1 cellular context compared by ENCODE assay signal in the genomic region with DNA sequence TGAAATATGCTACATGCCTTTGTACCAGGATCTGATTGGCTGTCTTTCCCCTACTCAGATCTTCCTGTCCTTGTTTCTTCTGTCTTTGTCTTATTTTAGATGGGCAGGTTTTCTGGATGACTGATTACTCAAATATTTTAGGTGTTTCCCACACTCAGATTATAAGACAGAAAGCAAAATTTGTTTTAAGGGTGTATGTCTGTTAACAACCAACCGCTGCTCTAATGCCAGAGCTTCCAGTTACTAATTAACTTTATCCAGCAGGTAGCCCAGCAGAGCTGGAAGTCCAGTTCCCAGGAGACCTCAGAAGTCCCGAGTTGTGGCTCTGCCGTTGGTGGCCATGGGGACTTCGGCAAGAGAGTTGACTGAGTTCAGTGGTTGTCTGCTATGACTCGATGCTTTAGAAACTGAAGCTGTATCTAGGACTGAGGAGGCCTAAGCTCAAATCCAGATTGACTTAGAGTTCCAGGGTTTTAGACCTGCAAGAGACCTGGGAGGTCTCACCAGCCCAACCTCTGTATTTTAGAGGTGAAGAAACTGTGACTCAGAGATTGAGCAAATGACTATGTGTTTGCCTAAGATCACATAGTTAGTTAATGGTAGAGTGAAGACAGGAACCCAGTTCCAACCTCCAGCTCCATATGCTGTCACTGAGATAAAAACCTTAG.
TF ChIP-seq lines count a peak whose summit lies in the region.

No MANE protein-coding gene starts in this region.

TF ChIP-seq in HepG2, 621 proteins besides CTCF, POLR2A, EP300 and RAD21 (continued from another document and continues in another):
- TF ChIP-seq BRF2 (CRISPR knock-in tag; IDR thresholded peaks at IDR 0.05) (no peak), ZNF350 (CRISPR knock-in tag; IDR thresholded peaks at IDR 0.05; ENCODE audit: borderline replicate concordance, low read depth) (peak; percentile 57; the same call in 1 of the 2 replicates), ONECUT2 (CRISPR knock-in tag; IDR thresholded peaks at IDR 0.05) (no peak), ZNF230 (CRISPR knock-in tag; IDR thresholded peaks at IDR 0.05) (0 out of 2 replicates have a peak, but pooled peaks have one; percentile 80), ZNF468 (CRISPR knock-in tag; IDR thresholded peaks at IDR 0.05) (no peak), SP5 (CRISPR knock-in tag; IDR thresholded peaks at IDR 0.05; ENCODE audit: borderline replicate concordance, low read depth) (no peak), DMTF1 (CRISPR knock-in tag; IDR thresholded peaks at IDR 0.05) (no peak), RELA (CRISPR knock-in tag; IDR thresholded peaks at IDR 0.05) (no peak), GTF2F1 (IDR thresholded peaks at IDR 0.05; ENCODE audit: low read length) (no peak), ZNF337 (CRISPR knock-in tag; IDR thresholded peaks at IDR 0.05; ENCODE audit: borderline replicate concordance, low read depth) (no peak), E2F2 (CRISPR knock-in tag; IDR thresholded peaks at IDR 0.05; ENCODE audit: borderline replicate concordance) (no peak), THAP8 (CRISPR knock-in tag; IDR thresholded peaks at IDR 0.05; ENCODE audit: borderline replicate concordance) (no peak), CENPBD1 (CRISPR knock-in tag; IDR thresholded peaks at IDR 0.05; ENCODE audit: borderline replicate concordance, low read depth) (no peak), FOXC1 (CRISPR knock-in tag; IDR thresholded peaks at IDR 0.05; ENCODE audit: borderline replicate concordance) (no peak), MZF1 (CRISPR knock-in tag; IDR thresholded peaks at IDR 0.05; ENCODE audit: borderline replicate concordance) (no peak), HNF4A (CRISPR knock-in tag; IDR thresholded peaks at IDR 0.05) (peak; percentile 45), GZF1 (CRISPR knock-in tag; IDR thresholded peaks at IDR 0.05) (no peak), SMAD1 (CRISPR knock-in tag; IDR thresholded peaks at IDR 0.05; ENCODE audit: borderline replicate concordance, low read depth) (no peak), GLI4 (CRISPR knock-in tag; IDR thresholded peaks at IDR 0.05; ENCODE audit: borderline replicate concordance) (no peak), ZBTB7A (CRISPR knock-in tag; IDR thresholded peaks at IDR 0.05) (no peak), ZNF264 (CRISPR knock-in tag; IDR thresholded peaks at IDR 0.05) (no peak), MEIS2 (CRISPR knock-in tag; IDR thresholded peaks at IDR 0.05) (no peak), ZNF629 (CRISPR knock-in tag; conservative IDR thresholded peaks at IDR 0.05) (no peak), DNMT3B (CRISPR knock-in tag; conservative IDR thresholded peaks at IDR 0.05) (0 out of 2 replicates have a peak, but pooled peaks have one; percentile 42), SATB2 (CRISPR knock-in tag; IDR thresholded peaks at IDR 0.05) (no peak), ZFAT (CRISPR knock-in tag; conservative IDR thresholded peaks at IDR 0.05) (no peak), ETV6 (CRISPR knock-in tag; conservative IDR thresholded peaks at IDR 0.05) (no peak), THAP9 (CRISPR knock-in tag; IDR thresholded peaks at IDR 0.05; ENCODE audit: borderline replicate concordance) (no peak), ZNF619 (CRISPR knock-in tag; IDR thresholded peaks at IDR 0.05) (no peak), ADNP (CRISPR knock-in tag; IDR thresholded peaks at IDR 0.05) (no peak), SIX4 (CRISPR knock-in tag; IDR thresholded peaks at IDR 0.05) (no peak), ZNF326 (CRISPR knock-in tag; IDR thresholded peaks at IDR 0.05; ENCODE audit: borderline replicate concordance) (no peak), ZSCAN29 (CRISPR knock-in tag; conservative IDR thresholded peaks at IDR 0.05) (0 out of 2 replicates have a peak, but pooled peaks have one; percentile 41), PHB2 (IDR thresholded peaks at IDR 0.05; ENCODE audit: partially characterized antibody) (no peak), GATAD2A (CRISPR knock-in tag; IDR thresholded peaks at IDR 0.05) (peak; percentile 80), ZNF841 (CRISPR knock-in tag; IDR thresholded peaks at IDR 0.05; ENCODE audit: borderline replicate concordance) (no peak), SOX6 (IDR thresholded peaks at IDR 0.05) (no peak), SOX6 (CRISPR knock-in tag; IDR thresholded peaks at IDR 0.05) (peak; percentile 44; the same call in 1 of the 2 replicates), SIN3A (IDR thresholded peaks at IDR 0.05; ENCODE audit: borderline replicate concordance, low read depth, low read length) (no peak), CREB3 (CRISPR knock-in tag; IDR thresholded peaks at IDR 0.05) (no peak), ZNF577 (CRISPR knock-in tag; IDR thresholded peaks at IDR 0.05; ENCODE audit: borderline replicate concordance, low read depth) (no peak), ZNF30 (CRISPR knock-in tag; IDR thresholded peaks at IDR 0.05) (no peak), KLF9 (CRISPR knock-in tag; IDR thresholded peaks at IDR 0.05; ENCODE audit: low read depth) (no peak)
- TF ChIP-seq, protein P1, sequence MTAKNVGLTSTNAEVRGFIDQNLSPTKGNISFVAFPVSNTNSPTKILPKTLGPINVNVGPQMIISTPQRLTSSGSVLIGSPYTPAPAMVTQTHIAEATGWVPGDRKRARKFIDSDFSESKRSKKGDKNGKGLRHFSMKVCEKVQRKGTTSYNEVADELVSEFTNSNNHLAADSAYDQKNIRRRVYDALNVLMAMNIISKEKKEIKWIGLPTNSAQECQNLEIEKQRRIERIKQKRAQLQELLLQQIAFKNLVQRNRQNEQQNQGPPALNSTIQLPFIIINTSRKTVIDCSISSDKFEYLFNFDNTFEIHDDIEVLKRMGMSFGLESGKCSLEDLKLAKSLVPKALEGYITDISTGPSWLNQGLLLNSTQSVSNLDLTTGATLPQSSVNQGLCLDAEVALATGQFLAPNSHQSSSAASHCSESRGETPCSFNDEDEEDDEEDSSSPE (CRISPR knock-in tag; IDR thresholded peaks at IDR 0.05), result no peak
- TF ChIP-seq, protein P2, sequence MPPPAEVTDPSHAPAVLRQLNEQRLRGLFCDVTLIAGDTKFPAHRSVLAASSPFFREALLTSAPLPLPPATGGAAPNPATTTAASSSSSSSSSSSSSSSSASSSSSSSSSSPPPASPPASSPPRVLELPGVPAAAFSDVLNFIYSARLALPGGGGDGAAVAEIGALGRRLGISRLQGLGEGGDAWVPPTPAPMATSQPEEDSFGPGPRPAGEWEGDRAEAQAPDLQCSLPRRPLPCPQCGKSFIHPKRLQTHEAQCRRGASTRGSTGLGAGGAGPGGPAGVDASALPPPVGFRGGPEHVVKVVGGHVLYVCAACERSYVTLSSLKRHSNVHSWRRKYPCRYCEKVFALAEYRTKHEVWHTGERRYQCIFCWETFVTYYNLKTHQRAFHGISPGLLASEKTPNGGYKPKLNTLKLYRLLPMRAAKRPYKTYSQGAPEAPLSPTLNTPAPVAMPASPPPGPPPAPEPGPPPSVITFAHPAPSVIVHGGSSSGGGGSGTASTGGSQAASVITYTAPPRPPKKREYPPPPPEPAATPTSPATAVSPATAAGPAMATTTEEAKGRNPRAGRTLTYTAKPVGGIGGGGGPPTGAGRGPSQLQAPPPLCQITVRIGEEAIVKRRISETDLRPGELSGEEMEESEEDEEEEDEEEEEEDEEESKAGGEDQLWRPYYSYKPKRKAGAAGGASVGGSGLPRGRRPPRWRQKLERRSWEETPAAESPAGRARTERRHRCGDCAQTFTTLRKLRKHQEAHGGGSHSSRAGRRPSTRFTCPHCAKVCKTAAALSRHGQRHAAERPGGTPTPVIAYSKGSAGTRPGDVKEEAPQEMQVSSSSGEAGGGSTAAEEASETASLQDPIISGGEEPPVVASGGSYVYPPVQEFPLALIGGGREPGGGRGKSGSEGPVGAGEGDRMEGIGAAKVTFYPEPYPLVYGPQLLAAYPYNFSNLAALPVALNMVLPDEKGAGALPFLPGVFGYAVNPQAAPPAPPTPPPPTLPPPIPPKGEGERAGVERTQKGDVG (CRISPR knock-in tag; IDR thresholded peaks at IDR 0.05; ENCODE audit: borderline replicate concordance), result no peak
- TF ChIP-seq, protein P3, sequence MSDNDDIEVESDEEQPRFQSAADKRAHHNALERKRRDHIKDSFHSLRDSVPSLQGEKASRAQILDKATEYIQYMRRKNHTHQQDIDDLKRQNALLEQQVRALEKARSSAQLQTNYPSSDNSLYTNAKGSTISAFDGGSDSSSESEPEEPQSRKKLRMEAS (IDR thresholded peaks at IDR 0.05), result no peak; the same call in 1 of the 2 replicates
- TF ChIP-seq, protein P4, sequence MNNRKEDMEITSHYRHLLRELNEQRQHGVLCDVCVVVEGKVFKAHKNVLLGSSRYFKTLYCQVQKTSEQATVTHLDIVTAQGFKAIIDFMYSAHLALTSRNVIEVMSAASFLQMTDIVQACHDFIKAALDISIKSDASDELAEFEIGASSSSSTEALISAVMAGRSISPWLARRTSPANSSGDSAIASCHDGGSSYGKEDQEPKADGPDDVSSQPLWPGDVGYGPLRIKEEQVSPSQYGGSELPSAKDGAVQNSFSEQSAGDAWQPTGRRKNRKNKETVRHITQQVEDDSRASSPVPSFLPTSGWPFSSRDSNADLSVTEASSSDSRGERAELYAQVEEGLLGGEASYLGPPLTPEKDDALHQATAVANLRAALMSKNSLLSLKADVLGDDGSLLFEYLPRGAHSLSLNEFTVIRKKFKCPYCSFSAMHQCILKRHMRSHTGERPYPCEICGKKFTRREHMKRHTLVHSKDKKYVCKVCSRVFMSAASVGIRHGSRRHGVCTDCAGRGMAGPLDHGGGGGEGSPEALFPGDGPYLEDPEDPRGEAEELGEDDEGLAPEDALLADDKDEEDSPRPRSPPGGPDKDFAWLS (CRISPR knock-in tag; IDR thresholded peaks at IDR 0.05; ENCODE audit: borderline replicate concordance), result no peak
- TF ChIP-seq, protein P5, sequence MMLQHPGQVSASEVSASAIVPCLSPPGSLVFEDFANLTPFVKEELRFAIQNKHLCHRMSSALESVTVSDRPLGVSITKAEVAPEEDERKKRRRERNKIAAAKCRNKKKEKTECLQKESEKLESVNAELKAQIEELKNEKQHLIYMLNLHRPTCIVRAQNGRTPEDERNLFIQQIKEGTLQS (CRISPR knock-in tag; IDR thresholded peaks at IDR 0.05), result peak; percentile 75
